15 cellular contexts compared by ENCODE assay signal in the genomic region with DNA sequence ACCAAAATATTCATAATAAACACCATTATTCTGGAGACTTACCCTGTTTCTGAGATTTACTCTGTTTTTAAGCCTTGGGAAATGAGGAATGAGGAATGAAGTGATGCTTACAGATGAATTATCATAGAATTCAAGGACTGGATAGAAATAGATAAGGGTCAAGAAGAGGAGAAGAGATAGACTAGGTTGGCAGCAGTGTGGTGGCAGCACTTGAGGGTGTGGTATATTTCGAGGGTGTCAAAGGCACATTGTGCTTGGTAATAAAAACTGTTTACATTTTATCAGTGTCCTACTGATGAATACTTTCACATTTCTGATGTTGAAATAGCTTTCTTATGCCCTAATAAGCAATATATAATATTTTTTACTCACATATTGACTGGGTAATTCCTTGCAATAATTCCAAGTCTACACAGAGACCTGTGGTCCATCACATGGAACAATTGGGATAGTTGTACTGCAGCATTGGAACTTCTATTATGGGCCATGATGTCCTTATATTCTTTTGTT. TPM values are rescaled to one million over a fixed set of nuclear protein-coding genes. Genes with fewer than 3 reads are reported as not detected.
DNase-seq lines count a peak whose midpoint lies in the region; ATAC-seq and TF ChIP-seq lines count a peak whose summit lies in the region.
"Had no signal": no experiment of that assay in that cellular context is flagged by ENCODE, and none has a peak within 500 bp of the region (broad histone marks: within the 10 kb centered on the region; RNA-seq: fewer than 3 reads in every experiment).

No MANE protein-coding gene starts in this region.

- peak overlapping the region in 11 of 12 donors; percentile 15 to 80 (median 43) for H3K27ac ChIP-seq in heart left ventricle
- H3K27ac ChIP-seq in esophagus muscularis mucosa (replicated peaks in 1 of 4) = peak overlapping the region in 3 of 4 donors; percentile 37 to 62 (median 51)
- H3K27ac ChIP-seq in uterus = peak overlapping the region; percentile 63 to 73
- peak overlapping the region in 2 of 4 donors; percentile 78 to 83 for H3K27ac ChIP-seq in tibial nerve

- no peak overlapping the region for H3K4me3 Mint-ChIP-seq in nephron progenitor cell
- H3K4me3 Mint-ChIP-seq: activated CD4-positive, alpha-beta T cell treated with anti-CD3 and anti-CD28 coated beads for 36 hours; activated naive CD8-positive, alpha-beta T cell treated with anti-CD3 and anti-CD28 coated beads, Interleukin-2, amount 10 ng/mL, durations not matched to agents 7 days and 5 days; T-helper 1 cell treated with Interleukin-12 subunit alpha and Interleukin-12 subunit beta and Interleukin-4 antibody, amounts not matched to agents 30 μg/mL and 1 μg/mL, for 36 hours had no signal

- peaks cover 7% of the 10 kb centered on the region for H3K9me3 Mint-ChIP-seq in nephron progenitor cell
- H3K9me3 Mint-ChIP-seq: activated naive CD8-positive, alpha-beta T cell treated with anti-CD3 and anti-CD28 coated beads, Interleukin-2, amount 10 ng/mL, durations not matched to agents 7 days and 5 days had no signal

- TF ChIP-seq CTCF in heart left ventricle (IDR thresholded peaks at IDR 0.05) (no peak), esophagus muscularis mucosa (IDR thresholded peaks at IDR 0.05) (no peak), nephron progenitor cell (IDR thresholded peaks at IDR 0.05) (no peak), uterus (IDR thresholded peaks at IDR 0.05) (no peak), tibial nerve (IDR thresholded peaks at IDR 0.05) (no peak)

- no peak for ATAC-seq in heart left ventricle
- ATAC-seq in Right ventricle myocardium inferior = no peak
- ATAC-seq: activated CD4-positive, alpha-beta T cell treated with anti-CD3 and anti-CD28 coated beads for 36 hours had no signal

- intact Hi-C loops in heart left ventricle (cut with DNase I) (no loop called here), Right ventricle myocardium inferior (cut with DNase I) (no loop called here), esophagus muscularis mucosa (cut with DNase I) (no loop called here), uterus (cut with DNase I; ENCODE audit: low total_unique reads) (no loop called here)

- 68 to 85% (median 77%) methylated on average over 1 of the region's 1 CpG for WGBS in heart left ventricle, 4 donors
- 77% methylated on average over 1 of the region's 1 CpG for WGBS in esophagus muscularis mucosa
- 68 to 74% methylated on average over 1 of the region's 1 CpG for WGBS in tibial nerve, 2 donors

- peaks cover 2% of the 10 kb centered on the region for H3K27me3 Mint-ChIP-seq in nephron progenitor cell (ENCODE audit: low read depth, poor library complexity)

- H3K4me3 ChIP-seq in heart left ventricle (peak overlapping the region in 9 of 12 donors; percentile 16 to 64 (median 55)), esophagus muscularis mucosa (peak overlapping the region; percentile 44 to 61 (median 52)), uterus (peak overlapping the region in 1 of 2 donors; percentile 47), tibial nerve (peak overlapping the region in 1 of 4 donors; percentile 49)

- H3K27me3 ChIP-seq in heart left ventricle (no peaks in the 10 kb centered on the region), esophagus muscularis mucosa (no peaks in the 10 kb centered on the region), uterus (no peaks in the 10 kb centered on the region), tibial nerve (no peaks in the 10 kb centered on the region)

- peaks cover 4% of the 10 kb centered on the region for H3K36me3 Mint-ChIP-seq in nephron progenitor cell (ENCODE audit: low read depth)
- H3K36me3 Mint-ChIP-seq: activated naive CD8-positive, alpha-beta T cell treated with anti-CD3 and anti-CD28 coated beads, Interleukin-2, amount 10 ng/mL, durations not matched to agents 7 days and 5 days had no signal

- TF ChIP-seq EP300 in esophagus muscularis mucosa (IDR thresholded peaks at IDR 0.05) = no peak
- TF ChIP-seq EP300 in tibial nerve (IDR thresholded peaks at IDR 0.05) = no peak

- H3K4me1 Mint-ChIP-seq in nephron progenitor cell = peaks cover 34% of the 10 kb centered on the region

- H3K9me3 ChIP-seq in heart left ventricle (no peaks in the 10 kb centered on the region), esophagus muscularis mucosa (no peaks in the 10 kb centered on the region), uterus (no peaks in the 10 kb centered on the region), tibial nerve (no peaks in the 10 kb centered on the region)

- peak overlapping the region; percentile 25 for H3K27ac Mint-ChIP-seq in nephron progenitor cell
- H3K27ac Mint-ChIP-seq: activated CD4-positive, alpha-beta T cell treated with anti-CD3 and anti-CD28 coated beads for 36 hours; activated naive CD8-positive, alpha-beta T cell treated with anti-CD3 and anti-CD28 coated beads, Interleukin-2, amount 10 ng/mL, durations not matched to agents 7 days and 5 days; T-helper 1 cell treated with Interleukin-12 subunit alpha and Interleukin-12 subunit beta and Interleukin-4 antibody, amounts not matched to agents 30 μg/mL and 1 μg/mL, for 36 hours had no signal

- no peak for DNase-seq in heart left ventricle
- no peak for DNase-seq in Right ventricle myocardium inferior (ENCODE audit: missing footprints)
- no peak for DNase-seq in esophagus muscularis mucosa (ENCODE audit: extremely low spot score)
- DNase-seq in nephron progenitor cell = no peak
- DNase-seq in uterus = no peak
- DNase-seq in SKM-1 treated with dmso at 0.1 percent for 144 hours (lab: John Stamatoyannopoulos, UW; ENCODE audit: unreplicated experiment) = no peak
- DNase-seq in tibial nerve (ENCODE audit: low spot score in 2 of 2) = no peak
- DNase-seq in NCI-H226 = no peak
- DNase-seq: activated CD4-positive, alpha-beta T cell treated with anti-CD3 and anti-CD28 coated beads for 36 hours; activated CD8-positive, alpha-beta memory T cell treated with anti-CD3 and anti-CD28 coated beads, Interleukin-2, amount 50 U/mL, for 48 hours; activated naive CD8-positive, alpha-beta T cell treated with anti-CD3 and anti-CD28 coated beads, Interleukin-2, amount 10 ng/mL, durations not matched to agents 7 days and 5 days; NCI-H2029 treated with DMSO at 0.1 percent for 48 hours; NCI-H774; RPMI8226 had no signal

- H3K4me1 ChIP-seq in heart left ventricle = peaks cover 0 to 54% (median 14%) of the 10 kb centered on the region in 12 donors
- peaks cover 0 to 13% (median 4%) of the 10 kb centered on the region in 4 donors for H3K4me1 ChIP-seq in esophagus muscularis mucosa
- H3K4me1 ChIP-seq in uterus = no peaks in the 10 kb centered on the region
- H3K4me1 ChIP-seq in tibial nerve = peaks cover 0 to 56% (median 6%) of the 10 kb centered on the region in 4 donors

- TF ChIP-seq POLR2A in heart left ventricle (IDR thresholded peaks at IDR 0.05) (no peak), esophagus muscularis mucosa (IDR thresholded peaks at IDR 0.05; ENCODE audit: low read depth) (no peak), uterus (IDR thresholded peaks at IDR 0.05) (no peak), tibial nerve (IDR thresholded peaks at IDR 0.05) (no peak)

- H3K36me3 ChIP-seq in heart left ventricle = no peaks in the 10 kb centered on the region
- no peaks in the 10 kb centered on the region for H3K36me3 ChIP-seq in esophagus muscularis mucosa
- H3K36me3 ChIP-seq in uterus = no peaks in the 10 kb centered on the region
- no peaks in the 10 kb centered on the region for H3K36me3 ChIP-seq in tibial nerve

RNA-seq across cellular contexts. Expression of gene TFPI, which starts 3.4 kb away (rescaled TPM):
- total RNA-seq in heart left ventricle (10 to 100 TPM; 18.2 to 63.7 (median 25.0) TPM), Right ventricle myocardium inferior (33.6 TPM), esophagus muscularis mucosa (10 to 100 TPM; 57.3 to 93.1 (median 68.2) TPM), uterus (100 to 1,000 TPM in 1 of 4 donors, 10 to 100 TPM in 3; 88.5 to 135 (median 99.2) TPM), tibial nerve (100 to 1,000 TPM in 1 of 4 donors, 10 to 100 TPM in 3; 75.1 to 110 (median 92.2) TPM)
- 10 to 100 TPM; 13.5 to 24.6 TPM for polyA plus RNA-seq in heart left ventricle
